ENCODE assay signal across 8 cellular contexts in the genomic region with DNA sequence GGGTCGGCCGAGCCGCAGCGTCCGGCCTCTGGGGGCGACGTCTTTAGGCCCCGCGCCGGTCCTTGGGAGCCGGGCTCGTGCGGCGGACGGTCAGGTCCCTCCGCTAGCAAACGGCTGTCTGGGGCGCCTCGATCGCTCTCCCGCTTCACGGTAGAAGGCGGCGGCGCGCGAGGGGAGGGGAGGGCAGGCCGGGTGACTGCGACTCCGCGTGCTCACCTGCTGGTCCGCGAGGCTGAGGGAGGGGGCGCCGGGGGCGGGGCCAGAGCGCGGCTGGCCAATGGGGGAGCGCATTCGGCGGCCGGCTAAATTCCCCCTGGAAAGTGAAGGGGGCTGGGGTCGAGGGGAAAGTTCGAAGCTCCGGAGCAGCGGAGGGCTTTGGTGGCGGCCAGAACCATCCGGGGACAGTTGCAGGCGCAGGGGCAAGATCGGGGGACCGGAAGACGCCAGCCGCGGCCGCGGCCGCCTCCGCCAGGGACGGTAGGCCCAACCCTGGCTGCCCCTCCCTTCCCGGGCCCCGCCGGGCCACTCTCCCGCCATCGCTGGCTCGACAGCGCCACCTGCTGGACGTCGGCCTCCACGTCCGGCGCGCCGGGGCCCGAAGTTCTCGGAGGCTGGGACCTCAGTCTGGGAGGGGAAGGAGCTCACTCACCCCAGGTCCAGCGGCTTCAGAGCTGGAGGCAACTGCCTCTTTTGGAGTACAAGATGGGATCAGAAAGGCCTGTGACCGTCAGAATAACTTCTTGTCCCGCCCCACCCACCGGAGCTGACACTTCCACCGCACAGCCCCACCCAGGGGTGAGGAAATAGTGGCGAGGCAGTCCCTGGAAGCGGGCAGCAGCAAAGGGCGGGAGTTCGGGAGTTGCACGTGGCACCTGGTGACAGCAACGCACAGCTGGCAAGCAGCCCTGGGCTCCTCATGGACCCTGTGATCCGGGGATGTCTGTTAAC. TPM values are rescaled to one million over a fixed set of nuclear protein-coding genes. Genes with fewer than 3 reads are reported as not detected.
A peak's percentile ranks its signal among the peaks of the same experiment; 100 is the strongest.
DNase-seq lines count a peak whose midpoint lies in the region; ATAC-seq and TF ChIP-seq lines count a peak whose summit lies in the region.

No MANE protein-coding gene starts in this region.

- peaks cover 7% of the 10 kb centered on the region for H3K4me1 ChIP-seq in CD4-positive, alpha-beta memory T cell (ENCODE audit: insufficient read depth, low read length)

- no peaks in the 10 kb centered on the region for H3K27me3 Mint-ChIP-seq in CD4-positive, alpha-beta memory T cell
- H3K27me3 Mint-ChIP-seq in endothelial cell (ENCODE audit: unreplicated experiment) (peaks cover 10% of the 10 kb centered on the region), mesothelial cell of epicardium (ENCODE audit: low read depth) (no peaks in the 10 kb centered on the region)

- H3K4me3 Mint-ChIP-seq in CD4-positive, alpha-beta memory T cell, result peak overlapping the region; percentile 65 to 82 (median 75)
- H3K4me3 Mint-ChIP-seq in endothelial cell (ENCODE audit: unreplicated experiment) (peak overlapping the region; percentile 71), mesothelial cell of epicardium (peak overlapping the region; percentile 66)

- peak overlapping the region in 1 of 2 donors; percentile 28 for H3K4me3 ChIP-seq in CD4-positive, alpha-beta memory T cell (ENCODE audit: low read length in 2 of 2)

- H3K9me3 Mint-ChIP-seq in CD4-positive, alpha-beta memory T cell, result no peaks in the 10 kb centered on the region
- H3K9me3 Mint-ChIP-seq in endothelial cell (ENCODE audit: unreplicated experiment) (no peaks in the 10 kb centered on the region), mesothelial cell of epicardium (peaks cover 10% of the 10 kb centered on the region)

- H3K27ac ChIP-seq in CD4-positive, alpha-beta memory T cell (ENCODE audit: low read depth, low read length), result peak overlapping the region; percentile 39

- H3K27me3 ChIP-seq in CD4-positive, alpha-beta memory T cell (ENCODE audit: insufficient read depth, low read length), result no peaks in the 10 kb centered on the region

- CTCF ChIA-PET in CD4-positive, alpha-beta memory T cell (lab: Charles Lee; ENCODE audit: partially characterized antibody), result interaction anchor here (0.6 to 2.7 kb wide), 45 partner anchors 8 to 460 kb away, joined by 3 to 95 read pairs (median 4); a partner anchor contains a TSS

- peaks cover 0 to 7% of the 10 kb centered on the region in 2 donors for H3K36me3 Mint-ChIP-seq in CD4-positive, alpha-beta memory T cell
- peaks cover 12% of the 10 kb centered on the region for H3K36me3 Mint-ChIP-seq in endothelial cell (ENCODE audit: low read depth, unreplicated experiment)
- peaks cover 8% of the 10 kb centered on the region for H3K36me3 Mint-ChIP-seq in mesothelial cell of epicardium

- peak overlapping the region in 5 of 7 donors; percentile 27 to 70 (median 55) for H3K27ac Mint-ChIP-seq in CD4-positive, alpha-beta memory T cell
- H3K27ac Mint-ChIP-seq in endothelial cell (ENCODE audit: unreplicated experiment) (no peak overlapping the region), mesothelial cell of epicardium (no peak overlapping the region)

- no peaks in the 10 kb centered on the region for H3K9me3 ChIP-seq in CD4-positive, alpha-beta memory T cell (ENCODE audit: control insufficient read depth in 1 of 2, low read length in 2 of 2)

- H3K4me1 Mint-ChIP-seq in CD4-positive, alpha-beta memory T cell, result peaks cover 3 to 17% (median 11%) of the 10 kb centered on the region in 4 donors
- peaks cover 10% of the 10 kb centered on the region for H3K4me1 Mint-ChIP-seq in endothelial cell (ENCODE audit: unreplicated experiment)
- peaks cover under 1% of the 10 kb centered on the region for H3K4me1 Mint-ChIP-seq in mesothelial cell of epicardium

- peak; percentile 71 to 79 (median 72) for DNase-seq in CD4-positive, alpha-beta memory T cell
- DNase-seq in NCI-H82 treated with DMSO at 0.1 percent for 48 hours (lab: John Stamatoyannopoulos, UW; ENCODE audit: unreplicated experiment) (peak; percentile 36), endothelial cell (ENCODE audit: low spot score) (peak; percentile 87), mesothelial cell of epicardium (ENCODE audit: low spot score in 2 of 2, unreplicated experiment in 2 of 2) (peak; percentile 73 to 93)
- peak; percentile 73 to 92 (median 84) for DNase-seq in activated CD8-positive, alpha-beta memory T cell treated with anti-CD3 and anti-CD28 coated beads for 48 hours (ENCODE audit: low read depth in 2 of 3, low spot score in 2 of 3)
- DNase-seq in stimulated activated CD8-positive, alpha-beta memory T cell treated with anti-CD3 and anti-CD28 coated beads, Interleukin-15, amount 100 ng/mL, for 24 hours (ENCODE audit: low read depth), result peak; percentile 71

- H3K36me3 ChIP-seq in CD4-positive, alpha-beta memory T cell (ENCODE audit: insufficient read depth, low read length), result no peaks in the 10 kb centered on the region

- POLR2A ChIA-PET in CD4-positive, alpha-beta memory T cell (lab: Charles Lee; ENCODE audit: partially characterized antibody), result interaction anchor here (0.7 to 2.0 kb wide), 4 partner anchors 14 to 155 kb away, joined by 3 to 9 read pairs (median 4); a partner anchor contains a TSS

- peak; percentile 93 for TF ChIP-seq CTCF in endothelial cell (IDR thresholded peaks at IDR 0.05; ENCODE audit: unreplicated experiment)
- peak; percentile 97 for TF ChIP-seq CTCF in mesothelial cell of epicardium (IDR thresholded peaks at IDR 0.05; ENCODE audit: unreplicated experiment)

- ATAC-seq in GM19438 (IDR thresholded peaks at IDR 0.05; ENCODE audit: low read depth, unreplicated experiment), result peak; percentile 91
- ATAC-seq in HG03521 (IDR thresholded peaks at IDR 0.05; ENCODE audit: unreplicated experiment), result peak; percentile 90

- intact Hi-C loops in CD4-positive, alpha-beta memory T cell (cut with micrococcal nuclease), result loop anchor here (1.0 to 2.0 kb wide), 5 partner anchors 32 to 459 kb away; no protein-coding TSS in a partner anchor

RNA-seq across cellular contexts. Expression of a gene that starts 49.9 kb away (rescaled TPM):
- 10 to 100 TPM; 29.8 to 31.3 TPM for total RNA-seq in CD4-positive, alpha-beta memory T cell
- 10 to 100 TPM in 1 of 2 donors, 1 to 10 TPM in 1; 7.4 to 18.6 TPM for polyA plus RNA-seq in CD4-positive, alpha-beta memory T cell
- total RNA-seq in endothelial cell (ENCODE audit: unreplicated experiment) (23.6 TPM), mesothelial cell of epicardium (21.0 to 22.9 TPM (median 22.2 TPM) in 3 replicates)

Comparison
In these comparisons a context has a peak if more than half of its experiments do, and no peak if none do; other contexts are left out.
1. DNase-seq: peak in every context shown above with its lines; median percentile 87 in endothelial cell; 84 in activated CD8-positive, alpha-beta memory T cell treated with anti-CD3 and anti-CD28 coated beads for 48 hours; 83 in mesothelial cell of epicardium; 72 in CD4-positive, alpha-beta memory T cell; 71 in stimulated activated CD8-positive, alpha-beta memory T cell treated with anti-CD3 and anti-CD28 coated beads, Interleukin-15, amount 100 ng/mL, for 24 hours; 36 in NCI-H82 treated with DMSO at 0.1 percent for 48 hours.
2. H3K27ac Mint-ChIP-seq: peak in CD4-positive, alpha-beta memory T cell (5 of 7); none in endothelial cell (single experiment) and mesothelial cell of epicardium (single experiment).
3. Peak in every context shown above with its lines, with median percentiles within 50 percentile points of each other: H3K4me3 Mint-ChIP-seq.